In genomic region chr2:154623819-154624218, GRCh38 we compare ENCODE assay signal across 8 cellular contexts.
DNase-seq lines count a peak whose midpoint lies in the region; ATAC-seq and TF ChIP-seq lines count a peak whose summit lies in the region.

No MANE protein-coding gene starts in this region.

- DNase-seq in NCI-H1436 (lab: John Stamatoyannopoulos, UW), result peak; percentile 9
- no peak for DNase-seq in NCI-H1436 treated with DMSO at 0.1 percent for 48 hours (lab: John Stamatoyannopoulos, UW)
- DNase-seq in NCI-H526 treated with DMSO at 0.1 percent for 48 hours (lab: John Stamatoyannopoulos, UW), result peak; percentile 16
- peak; percentile 20 for DNase-seq in choroid plexus epithelial cell (ENCODE audit: low read depth)
- peak; percentile 82 for DNase-seq in medulla oblongata (ENCODE audit: extremely low spot score)
- DNase-seq in activated naive CD4-positive, alpha-beta T cell (lab: John Stamatoyannopoulos, UW), result no peak

- H3K4me3 ChIP-seq in choroid plexus epithelial cell (ENCODE audit: low read depth, low read length), result no peak overlapping the region

- TF ChIP-seq CTCF in choroid plexus epithelial cell (conservative IDR thresholded peaks at IDR 0.05; ENCODE audit: low read depth, low read length), result peak; percentile 50

- peak; percentile 54 for ATAC-seq in HG03045 (IDR thresholded peaks at IDR 0.05; ENCODE audit: unreplicated experiment)
- ATAC-seq in GM18909 (IDR thresholded peaks at IDR 0.05; ENCODE audit: poor library complexity, unreplicated experiment), result no peak

Comparison
In these comparisons a context has a peak if more than half of its experiments do, and no peak if none do; other contexts are left out.
1. DNase-seq: peak in NCI-H1436 (single experiment), NCI-H526 treated with DMSO at 0.1 percent for 48 hours (single experiment), choroid plexus epithelial cell (single experiment) and medulla oblongata (single experiment); none in NCI-H1436 treated with DMSO at 0.1 percent for 48 hours (single experiment) and activated naive CD4-positive, alpha-beta T cell (0 of 4).